9 cellular contexts compared by ENCODE assay signal in genomic region chr4:127400736-127401346, GRCh38.
A peak's percentile ranks its signal among the peaks of the same experiment; 100 is the strongest.
DNase-seq lines count a peak whose midpoint lies in the region; ATAC-seq and TF ChIP-seq lines count a peak whose summit lies in the region.
"Had no signal": no experiment of that assay in that cellular context is flagged by ENCODE, and none has a peak within 500 bp of the region (broad histone marks: within the 10 kb centered on the region; RNA-seq: fewer than 3 reads in every experiment).

No MANE protein-coding gene starts in this region.

- TF ChIP-seq CTCF in SK-N-SH (IDR thresholded peaks at IDR 0.05) = peak; percentile 82
- TF ChIP-seq CTCF in esophagus squamous epithelium (IDR thresholded peaks at IDR 0.05) = peak; percentile 15 to 80 (median 70)

- DNase-seq in activated CD8-positive, alpha-beta memory T cell treated with anti-CD3 and anti-CD28 coated beads, Interleukin-2, amount 10 ng/mL, durations not matched to agents 7 days and 5 days = peak; percentile 51
- DNase-seq in activated CD8-positive, alpha-beta memory T cell treated with anti-CD3 and anti-CD28 coated beads for 24 hours = no peak
- DNase-seq in HuH-7 (ENCODE audit: low spot score) (peak; percentile 5), SK-N-SH (peak; percentile 28), esophagus squamous epithelium (lab: John Stamatoyannopoulos, UW) (no peak), non-pigmented ciliary epithelial cell (ENCODE audit: low read depth) (peak; percentile 56), posterior cingulate gyrus (no peak)

- H3K36me3 Mint-ChIP-seq in activated CD8-positive, alpha-beta memory T cell treated with anti-CD3 and anti-CD28 coated beads, Interleukin-2, amount 10 ng/mL, durations not matched to agents 7 days and 5 days = no peaks in the 10 kb centered on the region
- H3K36me3 Mint-ChIP-seq: memory B cell had no signal

- no peaks in the 10 kb centered on the region for H3K27me3 ChIP-seq in SK-N-SH (ENCODE audit: insufficient read depth)
- no peaks in the 10 kb centered on the region for H3K27me3 ChIP-seq in esophagus squamous epithelium

- H3K27me3 Mint-ChIP-seq in activated CD8-positive, alpha-beta memory T cell treated with anti-CD3 and anti-CD28 coated beads, Interleukin-2, amount 10 ng/mL, durations not matched to agents 7 days and 5 days = no peaks in the 10 kb centered on the region
- H3K27me3 Mint-ChIP-seq: memory B cell had no signal

- H3K36me3 ChIP-seq in SK-N-SH (replicated peaks in 1 of 2; ENCODE audit: control insufficient read depth in 1 of 2, insufficient read depth in 2 of 2, low read length in 1 of 2) (no peaks in the 10 kb centered on the region), esophagus squamous epithelium (no peaks in the 10 kb centered on the region)

- POLR2A ChIA-PET in SK-N-SH (lab: Yijun Ruan, JAX) = no interaction called here

- no peak overlapping the region for H3K4me3 Mint-ChIP-seq in activated CD8-positive, alpha-beta memory T cell treated with anti-CD3 and anti-CD28 coated beads, Interleukin-2, amount 10 ng/mL, durations not matched to agents 7 days and 5 days
- H3K4me3 Mint-ChIP-seq: memory B cell had no signal

- no peak overlapping the region for H2AFZ ChIP-seq in SK-N-SH (ENCODE audit: low read depth)

- H3K9ac ChIP-seq in SK-N-SH = no peak overlapping the region

- CTCF ChIA-PET in activated CD8-positive, alpha-beta memory T cell treated with anti-CD3 and anti-CD28 coated beads, Interleukin-2, amount 10 ng/mL, durations not matched to agents 7 days and 5 days (lab: Charles Lee) = interaction anchor here (1.0 kb wide), 1 partner anchor 40 kb away, joined by 3 read pairs; no protein-coding TSS in a partner anchor
- CTCF ChIA-PET in SK-N-SH (lab: Yijun Ruan, JAX) = interaction anchor here (0.6 to 2.4 kb wide), 13 partner anchors 8 to 1665 kb away, joined by 3 to 10 read pairs (median 3); no protein-coding TSS in a partner anchor

- H3K4me1 ChIP-seq in SK-N-SH (ENCODE audit: control insufficient read depth in 1 of 2, insufficient read depth in 2 of 2, low read depth in 1 of 2, low read length in 1 of 2) (no peaks in the 10 kb centered on the region), esophagus squamous epithelium (no peaks in the 10 kb centered on the region)

- no peak for TF ChIP-seq POLR2A in esophagus squamous epithelium (IDR thresholded peaks at IDR 0.05)

- H3K9me3 ChIP-seq in SK-N-SH (no peaks in the 10 kb centered on the region), esophagus squamous epithelium (no peaks in the 10 kb centered on the region)

- ATAC-seq in activated CD8-positive, alpha-beta memory T cell treated with anti-CD3 and anti-CD28 coated beads, Interleukin-2, amount 10 ng/mL, durations not matched to agents 7 days and 5 days = no peak
- peak; percentile 88 for ATAC-seq in GM21619 (IDR thresholded peaks at IDR 0.05; ENCODE audit: unreplicated experiment)

- no peaks in the 10 kb centered on the region for H3K9me3 Mint-ChIP-seq in activated CD8-positive, alpha-beta memory T cell treated with anti-CD3 and anti-CD28 coated beads, Interleukin-2, amount 10 ng/mL, durations not matched to agents 7 days and 5 days (ENCODE audit: low read depth)
- H3K9me3 Mint-ChIP-seq: memory B cell had no signal

- WGBS in SK-N-SH (ENCODE audit: low lambda C conversion rate) = 0% methylated on average over 1 of the region's 1 CpG
- WGBS in esophagus squamous epithelium, 2 donors = 10 to 14% methylated on average over 1 of the region's 1 CpG

- peak; percentile 87 for TF ChIP-seq RAD21 in SK-N-SH (IDR thresholded peaks at IDR 0.05; ENCODE audit: low read length)

- no peaks in the 10 kb centered on the region for H4K20me1 ChIP-seq in SK-N-SH (ENCODE audit: insufficient read depth)

- no peaks in the 10 kb centered on the region for H3F3A ChIP-seq in SK-N-SH (replicated peaks; ENCODE audit: insufficient read depth)

- TF ChIP-seq EP300 in SK-N-SH (IDR thresholded peaks at IDR 0.05; ENCODE audit: borderline replicate concordance in 1 of 2, low read depth in 1 of 2, low read length in 1 of 2) = no peak

- intact Hi-C loops in esophagus squamous epithelium (cut with DNase I) = no loop called here
- intact Hi-C loops in posterior cingulate gyrus (cut with DNase I) = no loop called here

- no peaks in the 10 kb centered on the region for H3K79me2 ChIP-seq in SK-N-SH (ENCODE audit: insufficient read depth)

- H3K4me2 ChIP-seq in SK-N-SH = no peak overlapping the region

- no peaks in the 10 kb centered on the region for H3K9me2 ChIP-seq in SK-N-SH

- no peak overlapping the region for H3K27ac ChIP-seq in SK-N-SH (ENCODE audit: low read depth in 2 of 2, low read length in 1 of 2)
- no peak overlapping the region for H3K27ac ChIP-seq in esophagus squamous epithelium

- no peaks in the 10 kb centered on the region for H3K4me1 Mint-ChIP-seq in activated CD8-positive, alpha-beta memory T cell treated with anti-CD3 and anti-CD28 coated beads, Interleukin-2, amount 10 ng/mL, durations not matched to agents 7 days and 5 days
- H3K4me1 Mint-ChIP-seq: memory B cell had no signal

- H3K27ac Mint-ChIP-seq in activated CD8-positive, alpha-beta memory T cell treated with anti-CD3 and anti-CD28 coated beads, Interleukin-2, amount 10 ng/mL, durations not matched to agents 7 days and 5 days = no peak overlapping the region
- H3K27ac Mint-ChIP-seq: memory B cell had no signal

- H3K4me3 ChIP-seq in SK-N-SH (ENCODE audit: low read depth in 2 of 2, low read length in 1 of 2) (no peak overlapping the region), esophagus squamous epithelium (no peak overlapping the region)

TF ChIP-seq in SK-N-SH, 30 proteins besides CTCF, POLR2A, EP300 and RAD21:
- no peak for TF ChIP-seq FOSL2 (IDR thresholded peaks at IDR 0.05; ENCODE audit: borderline replicate concordance, low read depth)
- TF ChIP-seq GABPA (IDR thresholded peaks at IDR 0.05; ENCODE audit: low read depth) = no peak
- no peak for TF ChIP-seq JUND (IDR thresholded peaks at IDR 0.05)
- TF ChIP-seq IRF3 (IDR thresholded peaks at IDR 0.05; ENCODE audit: low read depth, low read length) = no peak
- TF ChIP-seq NFIC (IDR thresholded peaks at IDR 0.05; ENCODE audit: borderline replicate concordance) = no peak
- peak; percentile 77 for TF ChIP-seq SMC3 (IDR thresholded peaks at IDR 0.05; ENCODE audit: low read depth, low read length)

Comparison
In these comparisons a context has a peak if more than half of its experiments do, and no peak if none do; other contexts are left out.
1. DNase-seq: peak in activated CD8-positive, alpha-beta memory T cell treated with anti-CD3 and anti-CD28 coated beads, Interleukin-2, amount 10 ng/mL, durations not matched to agents 7 days and 5 days (single experiment), HuH-7 (single experiment), SK-N-SH (single experiment) and non-pigmented ciliary epithelial cell (single experiment); none in activated CD8-positive, alpha-beta memory T cell treated with anti-CD3 and anti-CD28 coated beads for 24 hours (single experiment), esophagus squamous epithelium (single experiment) and posterior cingulate gyrus (0 of 10).